ENCODE assay signal across 1 cellular context in genomic region chr4:41542526-41543270, GRCh38.
TF ChIP-seq lines count a peak whose summit lies in the region.

No MANE protein-coding gene starts in this region.

TF ChIP-seq in GM23338, 12 proteins besides CTCF, POLR2A, EP300 and RAD21 (continued from another document):
- TF ChIP-seq ZNF114 (CRISPR knock-in tag; IDR thresholded peaks at IDR 0.05) (no peak), EZH2 (IDR thresholded peaks at IDR 0.05; ENCODE audit: low read depth, unreplicated experiment) (no peak), ZNF331 (CRISPR knock-in tag; IDR thresholded peaks at IDR 0.05; ENCODE audit: low read depth) (no peak), ZNF462 (CRISPR knock-in tag; IDR thresholded peaks at IDR 0.05) (no peak), EZH2phosphoT487 (IDR thresholded peaks at IDR 0.05; ENCODE audit: unreplicated experiment) (no peak), JUNB (IDR thresholded peaks at IDR 0.05; ENCODE audit: unreplicated experiment) (no peak), STAT1 (IDR thresholded peaks at IDR 0.05; ENCODE audit: unreplicated experiment) (no peak)
